Comparison of ENCODE assay signal across 12 cellular contexts in genomic region chr10:3893904-3894563, GRCh38.
DNase-seq lines count a peak whose midpoint lies in the region; TF ChIP-seq lines count a peak whose summit lies in the region.
"Had no signal": no experiment of that assay in that cellular context is flagged by ENCODE, and none has a peak within 500 bp of the region (broad histone marks: within the 10 kb centered on the region; RNA-seq: fewer than 3 reads in every experiment).

No MANE protein-coding gene starts in this region.

- peak; percentile 70 for DNase-seq in ELF-1 (ENCODE audit: low read depth, low spot score)
- DNase-seq in NOMO-1 treated with DMSO at 0.1 percent for 48 hours (lab: John Stamatoyannopoulos, UW; ENCODE audit: unreplicated experiment) = peak; percentile 69
- DNase-seq in effector memory CD4-positive, alpha-beta T cell = no peak
- no peak for DNase-seq in foreskin fibroblast
- no peak for DNase-seq in G401 (ENCODE audit: low spot score)
- no peak for DNase-seq in NCI-H2227 (lab: John Stamatoyannopoulos, UW; ENCODE audit: unreplicated experiment)
- no peak for DNase-seq in HuH-7.5 (ENCODE audit: low spot score)
- DNase-seq: activated CD4-positive, alpha-beta T cell treated with anti-CD3 and anti-CD28 coated beads for 48 hours; NCI-H446 treated with DMSO at 0.1 percent for 48 hours; stimulated activated CD4-positive, alpha-beta T cell treated with anti-CD3 and anti-CD28 coated beads, Interleukin-4, amount 100 ng/mL, for 1 hour; substantia nigra had no signal

- H3K36me3 ChIP-seq in effector memory CD4-positive, alpha-beta T cell (ENCODE audit: control insufficient read depth, insufficient read depth, low read length) = no peaks in the 10 kb centered on the region
- H3K36me3 ChIP-seq in neutrophil = no peaks in the 10 kb centered on the region

- H3K4me3 ChIP-seq in effector memory CD4-positive, alpha-beta T cell (ENCODE audit: insufficient read depth, low read depth, low read length, poor library complexity, severe bottlenecking) = no peak overlapping the region
- H3K4me3 ChIP-seq in neutrophil (ENCODE audit: low read depth in 1 of 2, low read length in 1 of 2) (no peak overlapping the region), foreskin fibroblast (ENCODE audit: low read depth in 1 of 2, low read length in 2 of 2) (no peak overlapping the region)

- TF ChIP-seq CTCF in neutrophil (IDR thresholded peaks at IDR 0.05) (no peak), foreskin fibroblast (IDR thresholded peaks at IDR 0.05; ENCODE audit: low read depth, low read length) (no peak)

- H3K27ac ChIP-seq in effector memory CD4-positive, alpha-beta T cell (ENCODE audit: insufficient read depth, low read length, poor library complexity, severe bottlenecking) = peak overlapping the region; percentile 77
- peak overlapping the region; percentile 56 for H3K27ac ChIP-seq in neutrophil

- peaks cover 14% of the 10 kb centered on the region for H3K4me1 ChIP-seq in effector memory CD4-positive, alpha-beta T cell (ENCODE audit: control insufficient read depth, insufficient read depth, low read length, poor library complexity, severe bottlenecking)
- H3K4me1 ChIP-seq in neutrophil (ENCODE audit: control insufficient read depth in 1 of 2, insufficient read depth in 1 of 2, low read depth in 1 of 2, low read length in 1 of 2) = peaks cover 47 to 51% of the 10 kb centered on the region in 2 experiments

- H3K9me3 ChIP-seq in effector memory CD4-positive, alpha-beta T cell (ENCODE audit: control insufficient read depth, low read length) = no peaks in the 10 kb centered on the region
- no peaks in the 10 kb centered on the region for H3K9me3 ChIP-seq in neutrophil

- no peaks in the 10 kb centered on the region for H3K27me3 ChIP-seq in effector memory CD4-positive, alpha-beta T cell (replicated peaks; ENCODE audit: control insufficient read depth, insufficient read depth, low read length, poor library complexity, severe bottlenecking)
- no peaks in the 10 kb centered on the region for H3K27me3 ChIP-seq in neutrophil

- in situ Hi-C loops in G401 (cut with HindIII; ENCODE audit: low sequenced_read_pairs) = no loop called here

Comparison
In these comparisons a context has a peak if more than half of its experiments do, and no peak if none do; other contexts are left out.
1. DNase-seq: peak in ELF-1 (single experiment) and NOMO-1 treated with DMSO at 0.1 percent for 48 hours (single experiment); none in effector memory CD4-positive, alpha-beta T cell (0 of 3), foreskin fibroblast (0 of 2), G401 (single experiment), NCI-H2227 (single experiment) and HuH-7.5 (single experiment).